8 cellular contexts compared by ENCODE assay signal in the genomic region with DNA sequence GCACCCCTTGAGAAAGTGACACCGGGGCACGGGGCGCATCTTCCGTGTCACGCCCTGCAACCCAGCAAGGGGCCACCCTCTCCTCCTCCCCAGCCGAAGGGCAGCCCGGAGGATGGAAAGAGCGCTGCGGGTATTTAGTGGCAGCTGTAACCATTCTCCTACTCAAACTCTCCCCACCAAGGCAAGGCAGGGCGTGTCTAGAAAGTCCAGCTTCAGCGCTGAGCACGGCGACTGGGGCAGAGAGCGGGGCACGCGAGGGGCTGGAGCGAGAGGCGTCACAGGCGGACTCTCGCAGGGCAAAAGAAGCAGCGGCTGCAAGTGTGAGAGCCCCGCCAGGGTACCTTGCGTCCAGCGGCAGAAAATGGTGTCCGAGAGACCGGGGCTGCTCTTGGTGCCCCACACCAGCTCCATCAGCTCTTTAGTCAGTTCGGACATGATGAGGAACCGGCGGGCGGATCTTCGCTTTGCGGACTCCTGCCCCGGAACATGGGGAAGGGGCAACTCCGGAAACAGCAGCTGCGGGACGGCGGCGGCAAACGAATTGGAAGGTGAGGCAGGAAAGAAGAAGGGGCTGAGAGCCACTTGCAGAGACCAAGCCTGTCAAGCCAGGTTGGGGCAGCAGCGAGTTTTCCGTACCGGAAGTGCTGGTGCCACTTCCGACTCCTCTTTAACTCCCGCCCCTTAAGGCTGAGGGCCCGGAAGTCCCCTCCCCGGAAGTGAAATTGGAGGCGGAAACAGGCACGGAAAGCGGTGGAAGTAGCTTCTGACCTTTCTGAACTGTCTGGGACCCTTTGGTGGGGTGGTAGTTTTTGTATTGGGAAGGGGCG. TPM values are rescaled to one million over a fixed set of nuclear protein-coding genes. Genes with fewer than 3 reads are reported as not detected.
DNase-seq lines count a peak whose midpoint lies in the region; ATAC-seq and TF ChIP-seq lines count a peak whose summit lies in the region.

A gene (minus strand): TSS at position 643 of the 827 bp plus-strand sequence. CDS start 208 bp downstream, at position 435.

- H3K4me2 ChIP-seq in PC-9, result peak within 1 kb of the TSS; percentile 77

- POLR2A ChIA-PET in PC-9 (lab: Charles Lee; ENCODE audit: unreplicated experiment), result interaction anchor here (0.7 kb wide), 1 partner anchor 344 kb away, joined by 3 read pairs; no protein-coding TSS in a partner anchor

- H2AFZ ChIP-seq in PC-9, result peak within 1 kb of the TSS; percentile 99

- intact Hi-C loops in PC-9 (cut with micrococcal nuclease; ENCODE audit: unreplicated experiment), result no loop called here

- H3K4me1 ChIP-seq in HUES6 (ENCODE audit: control insufficient read depth, insufficient read depth, low read length), result peaks cover 6% of the 10 kb centered on the region; the same call in 1 of the 2 replicates
- H3K4me1 ChIP-seq in PC-9 (replicated peaks; ENCODE audit: insufficient read depth), result peaks cover 12% of the 10 kb centered on the region
- peaks cover 16% of the 10 kb centered on the region for H3K4me1 ChIP-seq in muscle layer of colon (ENCODE audit: insufficient read depth, low read length)

- H3K9me3 ChIP-seq in HUES6 (ENCODE audit: control insufficient read depth, insufficient read depth, low read depth, low read length), result peaks cover 8% of the 10 kb centered on the region; the same call in 1 of the 2 replicates
- peaks cover 13% of the 10 kb centered on the region for H3K9me3 ChIP-seq in PC-9 (ENCODE audit: insufficient read depth, low read depth)
- H3K9me3 ChIP-seq in muscle layer of colon (ENCODE audit: low read length), result no peaks in the 10 kb centered on the region

- no peaks in the 10 kb centered on the region for H3K36me3 ChIP-seq in HUES6 (ENCODE audit: control insufficient read depth, insufficient read depth, low read length)
- H3K36me3 ChIP-seq in PC-9 (ENCODE audit: low read depth), result no peaks in the 10 kb centered on the region
- H3K36me3 ChIP-seq in muscle layer of colon (ENCODE audit: insufficient read depth, low read length), result no peaks in the 10 kb centered on the region

- H3K4me3 ChIP-seq in HUES6 (ENCODE audit: low read depth, low read length), result peak within 1 kb of the TSS; percentile 73
- peak within 1 kb of the TSS; percentile 93 for H3K4me3 ChIP-seq in PC-9
- H3K4me3 ChIP-seq in muscle layer of colon (ENCODE audit: low read depth in 1 of 2, low read length in 2 of 2), result peak within 1 kb of the TSS; percentile 98 to 99

- H3K27ac ChIP-seq in HUES6 (ENCODE audit: low read depth, low read length), result no peak within 1 kb of the TSS
- H3K27ac ChIP-seq in PC-9, result no peak within 1 kb of the TSS
- H3K27ac ChIP-seq in muscle layer of colon (ENCODE audit: low read depth, low read length), result peak within 1 kb of the TSS; percentile 89

- TF ChIP-seq CTCF in PC-9 (conservative IDR thresholded peaks at IDR 0.05), result no peak

- CTCF ChIA-PET in PC-9 (lab: Charles Lee), result no interaction called here

- DNase-seq in DMS 273 (lab: John Stamatoyannopoulos, UW; ENCODE audit: unreplicated experiment) (peak; percentile 90), PC-9 (peak; percentile 56 to 62)
- peak; percentile 81 for DNase-seq in activated T-cell treated with anti-CD3 and anti-CD28 coated beads, Interleukin-2, amount 50 U/mL, for 1 hour
- peak; percentile 62 to 67 for DNase-seq in stimulated activated CD8-positive, alpha-beta memory T cell treated with anti-CD3 and anti-CD28 coated beads, Interleukin-7, amount 100 ng/mL, for 1 hour (ENCODE audit: low read depth in 2 of 2)

- H4K20me1 ChIP-seq in PC-9 (ENCODE audit: insufficient read depth), result no peaks in the 10 kb centered on the region

- H3K9me2 ChIP-seq in PC-9 (ENCODE audit: insufficient read depth), result no peaks in the 10 kb centered on the region

- H3K27me3 ChIP-seq in HUES6 (ENCODE audit: control insufficient read depth, insufficient read depth, low read length) (peaks cover 29% of the 10 kb centered on the region), PC-9 (ENCODE audit: insufficient read depth, low read depth) (peaks cover 16% of the 10 kb centered on the region; the same call in 1 of the 2 replicates), muscle layer of colon (ENCODE audit: control insufficient read depth in 1 of 2, insufficient read depth in 2 of 2, low read length in 2 of 2) (no peaks in the 10 kb centered on the region)

- H3K9ac ChIP-seq in HUES6 (ENCODE audit: low read length) (peak within 1 kb of the TSS; percentile 67), muscle layer of colon (ENCODE audit: low read length) (peak within 1 kb of the TSS; percentile 37)

- peaks cover 8% of the 10 kb centered on the region; the same call in 1 of the 2 replicates for H3K79me2 ChIP-seq in PC-9 (ENCODE audit: low read depth)

- no peaks in the 10 kb centered on the region for H3F3A ChIP-seq in PC-9 (ENCODE audit: insufficient read depth, low read depth)

- TSS peak; percentile 62 for BruUV-seq in PC-9 (replicated peaks; lab: Mats Ljungman, UMichigan)

- ATAC-seq in GM21423 (IDR thresholded peaks at IDR 0.05; ENCODE audit: unreplicated experiment) (peak; percentile 91), esophagus mucosa (peak; percentile 94)

RNA-seq across cellular contexts. Expression of the gene that starts here (rescaled TPM):
- total RNA-seq in PC-9 (2021) (10.8 and 11.0 TPM in 2 replicates), esophagus mucosa (15.3 TPM)
